In the genomic region with DNA sequence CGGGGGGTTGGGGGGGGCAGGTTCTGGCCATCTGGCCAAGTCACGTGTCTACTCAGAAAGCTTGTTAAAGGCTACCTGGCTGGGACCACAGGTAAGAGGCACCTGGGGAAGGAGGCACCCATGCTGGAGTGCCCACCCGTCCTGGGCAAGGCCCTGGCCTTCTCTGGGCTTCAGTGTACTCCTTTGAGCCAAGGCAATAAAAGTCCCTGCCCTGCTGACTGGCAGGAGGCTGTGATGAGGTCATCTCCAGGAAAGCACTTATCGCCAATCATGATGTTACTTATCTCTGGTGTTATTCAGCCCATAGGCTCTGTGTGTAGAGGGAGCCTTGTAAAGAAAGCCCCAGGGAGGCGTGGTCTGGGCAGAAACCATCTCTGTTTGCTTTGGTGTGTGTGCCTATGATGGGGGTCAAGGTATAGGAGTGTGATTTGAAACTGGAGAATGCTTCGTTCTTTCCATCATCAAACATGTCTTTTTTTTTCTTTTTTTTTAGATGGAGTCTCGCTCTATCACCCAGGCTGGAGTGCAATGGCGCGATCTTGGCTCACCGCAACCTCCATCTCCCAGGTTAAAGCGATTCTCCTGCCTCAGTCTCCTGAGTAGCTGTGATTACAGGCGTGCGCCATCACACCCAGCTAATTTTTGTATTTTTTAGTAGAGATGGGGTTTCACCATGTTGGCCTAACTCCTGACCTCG, we compare ENCODE assay signal across 8 cellular contexts. TPM values are rescaled to one million over a fixed set of nuclear protein-coding genes. Genes with fewer than 3 reads are reported as not detected.
A peak's percentile ranks its signal among the peaks of the same experiment; 100 is the strongest.
DNase-seq lines count a peak whose midpoint lies in the region; ATAC-seq, FAIRE-seq and TF ChIP-seq lines count a peak whose summit lies in the region.

No MANE protein-coding gene starts in this region.

- peaks cover 5% of the 10 kb centered on the region for H3K36me3 ChIP-seq in Caco-2 (ENCODE audit: control insufficient read depth, insufficient read depth, low read length)
- H3K36me3 ChIP-seq in RWPE2 (ENCODE audit: low read depth): no peaks in the 10 kb centered on the region
- H3K36me3 ChIP-seq in esophagus (ENCODE audit: control insufficient read depth in 2 of 2, insufficient read depth in 2 of 2, low read length in 1 of 2): peaks cover 0 to 2% of the 10 kb centered on the region in 2 donors

- peaks cover 51% of the 10 kb centered on the region for H3K4me1 Mint-ChIP-seq in Caco-2 (ENCODE audit: low read depth, unreplicated experiment)

- H3K9me3 Mint-ChIP-seq in Caco-2 (ENCODE audit: unreplicated experiment): no peaks in the 10 kb centered on the region

- H3K9me3 ChIP-seq in Caco-2: no peaks in the 10 kb centered on the region
- H3K9me3 ChIP-seq in RWPE2 (ENCODE audit: severe bottlenecking): no peaks in the 10 kb centered on the region
- peaks cover 0 to 9% of the 10 kb centered on the region in 2 donors for H3K9me3 ChIP-seq in esophagus (ENCODE audit: control insufficient read depth in 2 of 2, insufficient read depth in 1 of 2, low read depth in 1 of 2, low read length in 1 of 2)

- peak overlapping the region; percentile 75 for H3K4me3 Mint-ChIP-seq in Caco-2 (ENCODE audit: unreplicated experiment)

- no peaks in the 10 kb centered on the region for H3K27me3 Mint-ChIP-seq in Caco-2 (ENCODE audit: insufficient read depth, unreplicated experiment)

- WGBS in esophagus, 2 donors: 54 to 67% methylated on average over 13 to 14 of the region's 14 CpGs

- TF ChIP-seq CTCF in Caco-2 (IDR thresholded peaks at IDR 0.05; ENCODE audit: insufficient read depth in 1 of 2, low read depth in 1 of 2, low read length in 1 of 2, severe bottlenecking in 1 of 2, unreplicated experiment in 1 of 2): no peak
- TF ChIP-seq CTCF in RWPE2 (IDR thresholded peaks at IDR 0.05; ENCODE audit: poor library complexity, severe bottlenecking): no peak

- no peak for TF ChIP-seq POLR2A in GM12892 (IDR thresholded peaks at IDR 0.05; ENCODE audit: low read depth, low read length)

- no TSS peak for BruUV-seq in Caco-2 (replicated peaks; lab: Mats Ljungman, UMichigan)

- H3K4me3 ChIP-seq in Caco-2 (ENCODE audit: low read depth, low read length): peak overlapping the region; percentile 43
- no peak overlapping the region for H3K4me3 ChIP-seq in RWPE2 (ENCODE audit: severe bottlenecking)
- no peak overlapping the region for H3K4me3 ChIP-seq in esophagus (ENCODE audit: low read depth in 1 of 2, low read length in 2 of 2)

- H3K27ac ChIP-seq in RWPE2 (ENCODE audit: poor library complexity, severe bottlenecking) (peak overlapping the region; percentile 65), esophagus (ENCODE audit: low read depth in 2 of 2, low read length in 1 of 2) (peak overlapping the region; percentile 27 to 52)

- H3K27me3 ChIP-seq in Caco-2 (replicated peaks; ENCODE audit: control insufficient read depth, insufficient read depth, low read length) (no peaks in the 10 kb centered on the region), RWPE2 (ENCODE audit: insufficient read depth, poor library complexity, severe bottlenecking) (no peaks in the 10 kb centered on the region), esophagus (ENCODE audit: control insufficient read depth in 1 of 2, insufficient read depth in 2 of 2, low read length in 2 of 2) (no peaks in the 10 kb centered on the region)

- H3K4me1 ChIP-seq in Caco-2 (peaks cover 38% of the 10 kb centered on the region), RWPE2 (ENCODE audit: insufficient read depth, poor library complexity, severe bottlenecking) (peaks cover 46% of the 10 kb centered on the region), esophagus (ENCODE audit: control insufficient read depth in 2 of 2, insufficient read depth in 2 of 2, low read length in 1 of 2) (peaks cover 5 to 33% of the 10 kb centered on the region in 2 donors)

- H3K27ac Mint-ChIP-seq in Caco-2 (ENCODE audit: unreplicated experiment): peak overlapping the region; percentile 98

- intact Hi-C loops in Caco-2 (cut with micrococcal nuclease; ENCODE audit: unreplicated experiment): loop anchor here (1.0 to 5.0 kb wide), 2 partner anchors 85 to 251 kb away; a partner anchor contains a TSS

- POLR2A ChIA-PET in Caco-2 (lab: Charles Lee): interaction anchor here (0.5 to 1.7 kb wide), 5 partner anchors 24 to 85 kb away, joined by 3 to 10 read pairs (median 9); a partner anchor contains a TSS

- DNase-seq in Caco-2 (peak; percentile 85 to 95), M059J (ENCODE audit: low read depth) (peak; percentile 91), RWPE2 (ENCODE audit: low spot score) (no peak), renal cortical epithelial cell (ENCODE audit: low read depth) (peak; percentile 82), GM12892 (ENCODE audit: insufficient read length) (no peak)

- ATAC-seq in RWPE2 (ENCODE audit: low read depth): peak; percentile 43
- ATAC-seq in HG02970 (IDR thresholded peaks at IDR 0.05; ENCODE audit: low FRiP score, unreplicated experiment): no peak
- ATAC-seq in HG02973 (IDR thresholded peaks at IDR 0.05; ENCODE audit: unreplicated experiment): no peak

- H3K36me3 Mint-ChIP-seq in Caco-2 (ENCODE audit: insufficient read depth, unreplicated experiment): peaks cover 36% of the 10 kb centered on the region

- CTCF ChIA-PET in Caco-2 (lab: Charles Lee): no interaction called here

- no peak for FAIRE-seq in GM12892 (lab: Jason Lieb, UNC)

RNA-seq across cellular contexts. Expression of a gene that starts 2.5 kb away (rescaled TPM):
- total RNA-seq in Caco-2 (2022) (249 TPM in 2 replicates), renal cortical epithelial cell (186 and 689 TPM in 2 replicates)
- total RNA-seq in M059J (2014; rRNA removed; shearing (Covaris generic)): 0.62 and 1.1 TPM in 2 replicates
- polyA plus RNA-seq in esophagus: 100 to 1,000 TPM; 124 to 233 TPM
- not detected for polyA plus RNA-seq in GM12892 (2012; ENCODE audit: missing spikeins)

RNA-seq across cellular contexts. Expression of a gene that starts 14.1 kb away (rescaled TPM):
- total RNA-seq in Caco-2 (2022): 1.5 and 1.7 TPM in 2 replicates
- 1.7 and 1.9 TPM in 2 replicates for total RNA-seq in M059J (2014; rRNA removed; shearing (Covaris generic))
- 1 to 10 TPM in 1 of 2 donors, under 1 TPM in 1; 0.45 to 1.1 TPM for polyA plus RNA-seq in esophagus
- 1.4 and 12.0 TPM in 2 replicates for total RNA-seq in renal cortical epithelial cell
- not detected for polyA plus RNA-seq in GM12892 (2012; ENCODE audit: missing spikeins)

RNA-seq across cellular contexts. Expression of a gene that starts 32.7 kb away (rescaled TPM):
- not detected in 2 replicates for total RNA-seq in Caco-2 (2022)
- total RNA-seq in M059J (2014; rRNA removed; shearing (Covaris generic)): 0.17 and 0.32 TPM in 2 replicates
- not detected for polyA plus RNA-seq in esophagus
- not detected in 2 replicates for total RNA-seq in renal cortical epithelial cell
- polyA plus RNA-seq in GM12892 (2012; ENCODE audit: missing spikeins): not detected

RNA-seq across cellular contexts. Expression of a gene that starts 58.2 kb away (rescaled TPM):
- 19.6 and 21.0 TPM in 2 replicates for total RNA-seq in Caco-2 (2022)
- total RNA-seq in M059J (2014; rRNA removed; shearing (Covaris generic)): not detected in 2 replicates
- polyA plus RNA-seq in esophagus: under 1 TPM; 0.14 to 0.26 TPM
- 10.8 and 11.6 TPM in 2 replicates for total RNA-seq in renal cortical epithelial cell
- polyA plus RNA-seq in GM12892 (2012; ENCODE audit: missing spikeins): not detected

Comparison
In these comparisons a context has a peak if more than half of its experiments do, and no peak if none do; other contexts are left out.
1. DNase-seq: peak in Caco-2 (2 of 2), M059J (single experiment) and renal cortical epithelial cell (single experiment); none in RWPE2 (single experiment) and GM12892 (single experiment).
2. RNA of a gene that starts 2.5 kb away (total RNA-seq): 249 TPM in Caco-2 and 186 to 689 TPM in renal cortical epithelial cell; 0.62 to 1.1 TPM in M059J; every median in the first group is over 10 times any median in the second.